In the genomic region with DNA sequence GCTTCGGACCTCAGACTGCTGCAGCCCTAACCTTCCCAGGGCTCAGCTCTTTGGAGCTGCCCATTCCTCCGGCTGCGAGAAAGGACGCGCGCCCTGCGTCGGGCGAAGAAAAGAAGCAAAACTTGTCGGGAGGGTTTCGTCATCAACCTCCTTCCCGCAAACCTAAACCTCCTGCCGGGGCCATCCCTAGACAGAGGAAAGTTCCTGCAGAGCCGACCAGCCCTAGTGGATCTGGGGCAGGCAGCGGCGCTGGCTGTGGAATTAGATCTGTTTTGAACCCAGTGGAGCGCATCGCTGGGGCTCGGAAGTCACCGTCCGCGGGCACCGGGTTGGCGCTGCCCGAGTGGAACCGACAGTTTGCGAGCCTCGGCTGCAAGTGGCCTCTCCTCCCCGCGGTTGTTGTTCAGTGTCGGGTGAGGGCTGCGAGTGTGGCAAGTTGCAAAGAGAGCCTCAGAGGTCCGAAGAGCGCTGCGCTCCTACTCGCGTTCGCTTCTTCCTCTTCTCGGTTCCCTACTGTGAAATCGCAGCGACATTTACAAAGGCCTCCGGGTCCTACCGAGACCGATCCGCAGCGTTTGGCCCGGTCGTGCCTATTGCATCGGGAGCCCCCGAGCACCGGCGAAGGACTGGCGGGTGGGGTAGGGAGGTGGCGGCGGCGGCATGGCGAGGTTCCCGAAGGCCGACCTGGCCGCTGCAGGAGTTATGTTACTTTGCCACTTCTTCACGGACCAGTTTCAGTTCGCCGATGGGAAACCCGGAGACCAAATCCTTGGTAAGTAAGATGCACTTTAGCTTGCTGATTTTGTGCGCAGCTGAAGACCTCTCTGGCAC, we compare ENCODE assay signal across 1 cellular context.
A peak's percentile ranks its signal among the peaks of the same experiment; 100 is the strongest.
TF ChIP-seq lines count a peak whose summit lies in the region.

Gene PLXDC2 (plus strand): TSS at position 13 of the 831 bp plus-strand sequence.

TF ChIP-seq in HepG2, 621 proteins besides CTCF, POLR2A, EP300 and RAD21 (continued from another document and continues in another):
- no peak for TF ChIP-seq ETS1 (CRISPR knock-in tag; IDR thresholded peaks at IDR 0.05)
- no peak for TF ChIP-seq RERE (CRISPR knock-in tag; IDR thresholded peaks at IDR 0.05; ENCODE audit: low read depth)
- no peak for TF ChIP-seq CBX1 (IDR thresholded peaks at IDR 0.05; ENCODE audit: low read depth)
- TF ChIP-seq, protein P1, sequence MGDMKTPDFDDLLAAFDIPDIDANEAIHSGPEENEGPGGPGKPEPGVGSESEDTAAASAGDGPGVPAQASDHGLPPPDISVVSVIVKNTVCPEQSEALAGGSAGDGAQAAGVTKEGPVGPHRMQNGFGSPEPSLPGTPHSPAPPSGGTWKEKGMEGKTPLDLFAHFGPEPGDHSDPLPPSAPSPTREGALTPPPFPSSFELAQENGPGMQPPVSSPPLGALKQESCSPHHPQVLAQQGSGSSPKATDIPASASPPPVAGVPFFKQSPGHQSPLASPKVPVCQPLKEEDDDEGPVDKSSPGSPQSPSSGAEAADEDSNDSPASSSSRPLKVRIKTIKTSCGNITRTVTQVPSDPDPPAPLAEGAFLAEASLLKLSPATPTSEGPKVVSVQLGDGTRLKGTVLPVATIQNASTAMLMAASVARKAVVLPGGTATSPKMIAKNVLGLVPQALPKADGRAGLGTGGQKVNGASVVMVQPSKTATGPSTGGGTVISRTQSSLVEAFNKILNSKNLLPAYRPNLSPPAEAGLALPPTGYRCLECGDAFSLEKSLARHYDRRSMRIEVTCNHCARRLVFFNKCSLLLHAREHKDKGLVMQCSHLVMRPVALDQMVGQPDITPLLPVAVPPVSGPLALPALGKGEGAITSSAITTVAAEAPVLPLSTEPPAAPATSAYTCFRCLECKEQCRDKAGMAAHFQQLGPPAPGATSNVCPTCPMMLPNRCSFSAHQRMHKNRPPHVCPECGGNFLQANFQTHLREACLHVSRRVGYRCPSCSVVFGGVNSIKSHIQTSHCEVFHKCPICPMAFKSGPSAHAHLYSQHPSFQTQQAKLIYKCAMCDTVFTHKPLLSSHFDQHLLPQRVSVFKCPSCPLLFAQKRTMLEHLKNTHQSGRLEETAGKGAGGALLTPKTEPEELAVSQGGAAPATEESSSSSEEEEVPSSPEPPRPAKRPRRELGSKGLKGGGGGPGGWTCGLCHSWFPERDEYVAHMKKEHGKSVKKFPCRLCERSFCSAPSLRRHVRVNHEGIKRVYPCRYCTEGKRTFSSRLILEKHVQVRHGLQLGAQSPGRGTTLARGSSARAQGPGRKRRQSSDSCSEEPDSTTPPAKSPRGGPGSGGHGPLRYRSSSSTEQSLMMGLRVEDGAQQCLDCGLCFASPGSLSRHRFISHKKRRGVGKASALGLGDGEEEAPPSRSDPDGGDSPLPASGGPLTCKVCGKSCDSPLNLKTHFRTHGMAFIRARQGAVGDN (CRISPR knock-in tag; IDR thresholded peaks at IDR 0.05): peak; percentile 25; the same call in 1 of the 2 replicates
- TF ChIP-seq BATF2 (CRISPR knock-in tag; IDR thresholded peaks at IDR 0.05): no peak
- TF ChIP-seq MEIS2 (CRISPR knock-in tag; IDR thresholded peaks at IDR 0.05): no peak
- no peak for TF ChIP-seq RBM22 (optimal IDR thresholded peaks at IDR 0.05; ENCODE audit: low read length)
- TF ChIP-seq, protein P2, sequence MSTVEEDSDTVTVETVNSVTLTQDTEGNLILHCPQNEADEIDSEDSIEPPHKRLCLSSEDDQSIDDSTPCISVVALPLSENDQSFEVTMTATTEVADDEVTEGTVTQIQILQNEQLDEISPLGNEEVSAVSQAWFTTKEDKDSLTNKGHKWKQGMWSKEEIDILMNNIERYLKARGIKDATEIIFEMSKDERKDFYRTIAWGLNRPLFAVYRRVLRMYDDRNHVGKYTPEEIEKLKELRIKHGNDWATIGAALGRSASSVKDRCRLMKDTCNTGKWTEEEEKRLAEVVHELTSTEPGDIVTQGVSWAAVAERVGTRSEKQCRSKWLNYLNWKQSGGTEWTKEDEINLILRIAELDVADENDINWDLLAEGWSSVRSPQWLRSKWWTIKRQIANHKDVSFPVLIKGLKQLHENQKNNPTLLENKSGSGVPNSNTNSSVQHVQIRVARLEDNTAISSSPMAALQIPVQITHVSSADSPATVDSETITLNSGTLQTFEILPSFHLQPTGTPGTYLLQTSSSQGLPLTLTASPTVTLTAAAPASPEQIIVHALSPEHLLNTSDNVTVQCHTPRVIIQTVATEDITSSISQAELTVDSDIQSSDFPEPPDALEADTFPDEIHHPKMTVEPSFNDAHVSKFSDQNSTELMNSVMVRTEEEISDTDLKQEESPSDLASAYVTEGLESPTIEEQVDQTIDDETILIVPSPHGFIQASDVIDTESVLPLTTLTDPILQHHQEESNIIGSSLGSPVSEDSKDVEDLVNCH (CRISPR knock-in tag; IDR thresholded peaks at IDR 0.05): no peak
- no peak for TF ChIP-seq POLR2AphosphoS5 (IDR thresholded peaks at IDR 0.05; ENCODE audit: low read depth, low read length)
- TF ChIP-seq PCBP1 (IDR thresholded peaks at IDR 0.05; ENCODE audit: borderline replicate concordance, low read depth, low read length): no peak
- no peak for TF ChIP-seq ZNF317 (CRISPR knock-in tag; IDR thresholded peaks at IDR 0.05)
- TF ChIP-seq SMARCC2 (IDR thresholded peaks at IDR 0.05): no peak
- TF ChIP-seq, protein P3, sequence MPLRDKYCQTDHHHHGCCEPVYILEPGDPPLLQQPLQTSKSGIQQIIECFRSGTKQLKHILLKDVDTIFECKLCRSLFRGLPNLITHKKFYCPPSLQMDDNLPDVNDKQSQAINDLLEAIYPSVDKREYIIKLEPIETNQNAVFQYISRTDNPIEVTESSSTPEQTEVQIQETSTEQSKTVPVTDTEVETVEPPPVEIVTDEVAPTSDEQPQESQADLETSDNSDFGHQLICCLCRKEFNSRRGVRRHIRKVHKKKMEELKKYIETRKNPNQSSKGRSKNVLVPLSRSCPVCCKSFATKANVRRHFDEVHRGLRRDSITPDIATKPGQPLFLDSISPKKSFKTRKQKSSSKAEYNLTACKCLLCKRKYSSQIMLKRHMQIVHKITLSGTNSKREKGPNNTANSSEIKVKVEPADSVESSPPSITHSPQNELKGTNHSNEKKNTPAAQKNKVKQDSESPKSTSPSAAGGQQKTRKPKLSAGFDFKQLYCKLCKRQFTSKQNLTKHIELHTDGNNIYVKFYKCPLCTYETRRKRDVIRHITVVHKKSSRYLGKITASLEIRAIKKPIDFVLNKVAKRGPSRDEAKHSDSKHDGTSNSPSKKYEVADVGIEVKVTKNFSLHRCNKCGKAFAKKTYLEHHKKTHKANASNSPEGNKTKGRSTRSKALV (CRISPR knock-in tag; IDR thresholded peaks at IDR 0.05): peak; percentile 91; the same call in 1 of the 2 replicates
- TF ChIP-seq ZFYVE20 (CRISPR knock-in tag; IDR thresholded peaks at IDR 0.05; ENCODE audit: borderline replicate concordance, low read depth): no peak
- TF ChIP-seq ZNF503 (CRISPR knock-in tag; IDR thresholded peaks at IDR 0.05): no peak
- no peak for TF ChIP-seq HNF4A (CRISPR knock-in tag; IDR thresholded peaks at IDR 0.05)
- TF ChIP-seq HNRNPL (IDR thresholded peaks at IDR 0.05; ENCODE audit: low read depth, low read length): 0 out of 2 replicates have a peak, but pooled peaks have one; percentile 41
- TF ChIP-seq RXRA (CRISPR knock-in tag; IDR thresholded peaks at IDR 0.05): 0 out of 2 replicates have a peak, but pooled peaks have one; percentile 9
- TF ChIP-seq, protein P4, sequence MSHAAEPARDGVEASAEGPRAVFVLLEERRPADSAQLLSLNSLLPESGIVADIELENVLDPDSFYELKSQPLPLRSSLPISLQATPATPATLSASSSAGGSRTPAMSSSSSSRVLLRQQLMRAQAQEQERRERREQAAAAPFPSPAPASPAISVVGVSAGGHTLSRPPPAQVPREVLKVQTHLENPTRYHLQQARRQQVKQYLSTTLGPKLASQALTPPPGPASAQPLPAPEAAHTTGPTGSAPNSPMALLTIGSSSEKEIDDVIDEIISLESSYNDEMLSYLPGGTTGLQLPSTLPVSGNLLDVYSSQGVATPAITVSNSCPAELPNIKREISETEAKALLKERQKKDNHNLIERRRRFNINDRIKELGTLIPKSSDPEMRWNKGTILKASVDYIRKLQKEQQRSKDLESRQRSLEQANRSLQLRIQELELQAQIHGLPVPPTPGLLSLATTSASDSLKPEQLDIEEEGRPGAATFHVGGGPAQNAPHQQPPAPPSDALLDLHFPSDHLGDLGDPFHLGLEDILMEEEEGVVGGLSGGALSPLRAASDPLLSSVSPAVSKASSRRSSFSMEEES (CRISPR knock-in tag; IDR thresholded peaks at IDR 0.05): no peak
- no peak for TF ChIP-seq SRSF4 (IDR thresholded peaks at IDR 0.05; ENCODE audit: low read depth, low read length, poor library complexity, severe bottlenecking)
- 0 out of 2 replicates have a peak, but pooled peaks have one; percentile 40 for TF ChIP-seq MTA1 (CRISPR knock-in tag; IDR thresholded peaks at IDR 0.05; ENCODE audit: borderline replicate concordance)
- TF ChIP-seq ZBTB38 (CRISPR knock-in tag; IDR thresholded peaks at IDR 0.05): no peak
- no peak for TF ChIP-seq STAG1 (CRISPR knock-in tag; IDR thresholded peaks at IDR 0.05)
- no peak for TF ChIP-seq LCORL (IDR thresholded peaks at IDR 0.05)
- no peak for TF ChIP-seq LCORL (CRISPR knock-in tag; IDR thresholded peaks at IDR 0.05)
- no peak for TF ChIP-seq PHF20 (CRISPR knock-in tag; IDR thresholded peaks at IDR 0.05)
- TF ChIP-seq, protein P5, sequence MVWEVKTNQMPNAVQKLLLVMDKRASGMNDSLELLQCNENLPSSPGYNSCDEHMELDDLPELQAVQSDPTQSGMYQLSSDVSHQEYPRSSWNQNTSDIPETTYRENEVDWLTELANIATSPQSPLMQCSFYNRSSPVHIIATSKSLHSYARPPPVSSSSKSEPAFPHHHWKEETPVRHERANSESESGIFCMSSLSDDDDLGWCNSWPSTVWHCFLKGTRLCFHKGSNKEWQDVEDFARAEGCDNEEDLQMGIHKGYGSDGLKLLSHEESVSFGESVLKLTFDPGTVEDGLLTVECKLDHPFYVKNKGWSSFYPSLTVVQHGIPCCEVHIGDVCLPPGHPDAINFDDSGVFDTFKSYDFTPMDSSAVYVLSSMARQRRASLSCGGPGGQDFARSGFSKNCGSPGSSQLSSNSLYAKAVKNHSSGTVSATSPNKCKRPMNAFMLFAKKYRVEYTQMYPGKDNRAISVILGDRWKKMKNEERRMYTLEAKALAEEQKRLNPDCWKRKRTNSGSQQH (CRISPR knock-in tag; IDR thresholded peaks at IDR 0.05; ENCODE audit: low read depth): no peak
